ENCODE assay signal across 16 cellular contexts in genomic region chr15:66879511-66879910, GRCh38.
DNase-seq lines count a peak whose midpoint lies in the region; ATAC-seq, FAIRE-seq and TF ChIP-seq lines count a peak whose summit lies in the region.
"Had no signal": no experiment of that assay in that cellular context is flagged by ENCODE, and none has a peak within 500 bp of the region (broad histone marks: within the 10 kb centered on the region; RNA-seq: fewer than 3 reads in every experiment).

No MANE protein-coding gene starts in this region.

- H3K4me1 ChIP-seq in A549 (peaks cover 40% of the 10 kb centered on the region), H1 (replicated peaks in 1 of 4; ENCODE audit: control insufficient read depth in 3 of 4, insufficient read depth in 4 of 4, low read length in 3 of 4) (peaks cover 0 to 9% (median 5%) of the 10 kb centered on the region in 4 experiments; a peak in 5 of 7 replicates)
- H3K4me1 ChIP-seq: BE2C had no signal

- H2BK120ac ChIP-seq in H1 (replicated peaks; ENCODE audit: low read depth, low read length) = no peak overlapping the region

- no peak overlapping the region for H2BK12ac ChIP-seq in H1 (ENCODE audit: low read depth, low read length)

- H2BK20ac ChIP-seq in H1 (ENCODE audit: low read length) = no peak overlapping the region

- DNase-seq in A549 (ENCODE audit: low read depth in 1 of 2, low spot score in 1 of 2) (no peak), GM10248 (ENCODE audit: extremely low spot score) (peak; percentile 3), H1 (ENCODE audit: low read depth in 1 of 2, low spot score in 2 of 2) (peak in 1 of 2 experiments; percentile 35), CD1c-positive myeloid dendritic cell (ENCODE audit: extremely low spot score) (no peak)
- DNase-seq in stimulated activated CD8-positive, alpha-beta memory T cell treated with anti-CD3 and anti-CD28 coated beads, Interleukin-4, amount 100 ng/mL, for 48 hours = peak; percentile 9
- DNase-seq in activated CD4-positive, alpha-beta T cell treated with anti-CD3 and anti-CD28 coated beads, Interleukin-2, amount 50 U/mL, for 48 hours = no peak
- DNase-seq: BE2C, DND-41, H9, NCI-H146, NCI-H2081 treated with DMSO at 0.1 percent for 48 hours, NCI-H2227 treated with DMSO at 0.1 percent for 48 hours, NCI-H524 treated with DMSO at 0.1 percent for 48 hours had no signal

- H3K18ac ChIP-seq in H1 (ENCODE audit: extremely low read depth, low read length) = no peak overlapping the region

- no peak overlapping the region for H3K14ac ChIP-seq in H1 (ENCODE audit: insufficient read length)

- 90% methylated on average over 6 of the region's 6 CpGs for WGBS in A549 (ENCODE audit: missing lambda C conversion rate)
- WGBS in H1 (ENCODE audit: extremely low coverage in 1 of 2, insufficient coverage in 1 of 2, insufficient read length in 1 of 2, insufficient replicate concordance in 2 of 2, low coverage in 1 of 2, low lambda C conversion rate in 2 of 2, missing lambda C conversion rate in 1 of 2), 2 experiments = 92% methylated on average over 5 of the region's 6 CpGs; no CpG with 5 or more reads in 1 of the 2 experiments

- no peak for TF ChIP-seq RAD21 in A549 (conservative IDR thresholded peaks at IDR 0.05 in 1 of 2, IDR thresholded peaks at IDR 0.05 in 1 of 2)
- TF ChIP-seq RAD21 in H1 (IDR thresholded peaks at IDR 0.05 in 1 of 2, conservative IDR thresholded peaks at IDR 0.05 in 1 of 2; ENCODE audit: low read depth in 2 of 2, low read length in 2 of 2) = no peak

- CTCF ChIA-PET in A549 (lab: Yijun Ruan, JAX) = interaction anchor here (1.1 to 5.1 kb wide), 5 partner anchors 7 to 106 kb away, joined by 3 to 34 read pairs (median 6); no protein-coding TSS in a partner anchor
- CTCF ChIA-PET in GM10248 (lab: Yijun Ruan, JAX) = interaction anchor here (1.9 kb wide), 1 partner anchor 28 kb away, joined by 6 read pairs; no protein-coding TSS in a partner anchor
- CTCF ChIA-PET in H1 (lab: Charles Lee; ENCODE audit: partially characterized antibody) = interaction anchor here (0.8 to 3.5 kb wide), 2 partner anchors 16 to 24 kb away, joined by 3 to 27 read pairs; no protein-coding TSS in a partner anchor

- no peak for TF ChIP-seq CTCF in A549 (IDR thresholded peaks at IDR 0.05)
- no peak for TF ChIP-seq CTCF in GM10248 (IDR thresholded peaks at IDR 0.05; ENCODE audit: control extremely low read depth, extremely low read depth, low read depth, missing control alignments)
- no peak for TF ChIP-seq CTCF in H1 (IDR thresholded peaks at IDR 0.05; ENCODE audit: control extremely low read depth in 1 of 3, insufficient read depth in 1 of 3, low read depth in 1 of 3, low read length in 3 of 3)

- POLR2A ChIA-PET in A549 (lab: Yijun Ruan, JAX) = no interaction called here
- POLR2A ChIA-PET in GM10248 (lab: Yijun Ruan, JAX) = no interaction called here
- POLR2A ChIA-PET in H1 (lab: Charles Lee; ENCODE audit: partially characterized antibody) = interaction anchor here (1.1 kb wide), 1 partner anchor 24 kb away, joined by 3 read pairs; no protein-coding TSS in a partner anchor

- no peak overlapping the region; the same call in 1 of the 2 replicates for H4K8ac ChIP-seq in H1 (ENCODE audit: extremely low read depth, insufficient read depth, low read length)

- TF ChIP-seq EP300 in A549 (IDR thresholded peaks at IDR 0.05) (no peak), H1 (IDR thresholded peaks at IDR 0.05; ENCODE audit: borderline replicate concordance in 1 of 2, low read depth in 2 of 2, low read length in 2 of 2) (no peak)

- H3K56ac ChIP-seq in H1 (replicated peaks; ENCODE audit: insufficient read length, low read depth, low read length) = no peak overlapping the region

- no peak overlapping the region for H3K4ac ChIP-seq in H1 (replicated peaks; ENCODE audit: insufficient read length, low read depth, low read length)

- H4K91ac ChIP-seq in H1 (replicated peaks; ENCODE audit: insufficient read length, low read length) = no peak overlapping the region

- H3K27ac ChIP-seq in A549 = peak overlapping the region in 1 of 2 experiments; percentile 89; a peak in 4 of 6 replicates
- H3K27ac ChIP-seq in H1 (ENCODE audit: low read depth, low read length) = no peak overlapping the region

- no peak overlapping the region for H2BK15ac ChIP-seq in H1 (ENCODE audit: low read length)

- TF ChIP-seq POLR2A in A549 (IDR thresholded peaks at IDR 0.05; ENCODE audit: low read length) = no peak
- no peak for TF ChIP-seq POLR2A in H1 (IDR thresholded peaks at IDR 0.05; ENCODE audit: control extremely low read depth in 1 of 2, low read depth in 2 of 2, low read length in 2 of 2)

- H3K9me3 ChIP-seq in A549 = no peaks in the 10 kb centered on the region
- no peaks in the 10 kb centered on the region for H3K9me3 ChIP-seq in H1 (ENCODE audit: insufficient read depth in 2 of 2, low read depth in 1 of 2, low read length in 1 of 2)
- H3K9me3 ChIP-seq: BE2C had no signal

- H2AK5ac ChIP-seq in H1 (ENCODE audit: low read depth, low read length) = no peak overlapping the region

- no peak overlapping the region for H2AFZ ChIP-seq in H1 (ENCODE audit: low read length)

- H3K4me3 ChIP-seq in A549 = no peak overlapping the region
- no peak overlapping the region for H3K4me3 ChIP-seq in H1 (ENCODE audit: extremely low read depth in 1 of 4, insufficient read depth in 2 of 4, low read depth in 3 of 4, low read length in 4 of 4)

- no peak for ATAC-seq in A549
- ATAC-seq in HG02973 (IDR thresholded peaks at IDR 0.05; ENCODE audit: unreplicated experiment) = no peak
- ATAC-seq: CD8-positive, alpha-beta T cell had no signal

- H3K4me2 ChIP-seq in A549 (no peak overlapping the region), H1 (ENCODE audit: insufficient read depth in 1 of 2, low read depth in 2 of 2, low read length in 2 of 2) (no peak overlapping the region)

- H3K79me2 ChIP-seq in H1 (ENCODE audit: control insufficient read depth in 1 of 2, insufficient read depth in 2 of 2, low read length in 2 of 2) = no peaks in the 10 kb centered on the region

- H3K27me3 ChIP-seq in H1 (replicated peaks in 1 of 4; ENCODE audit: control insufficient read depth in 3 of 4, extremely low read depth in 1 of 4, insufficient read depth in 3 of 4, low read length in 3 of 4) = no peaks in the 10 kb centered on the region
- H3K27me3 ChIP-seq: BE2C had no signal

- no peaks in the 10 kb centered on the region for H3K79me1 ChIP-seq in H1 (ENCODE audit: low read depth, low read length)

- no peaks in the 10 kb centered on the region for H3K23me2 ChIP-seq in H1 (ENCODE audit: low read depth, low read length)

- no peak overlapping the region for H2BK5ac ChIP-seq in H1 (ENCODE audit: low read depth, low read length)

- H3K36me3 ChIP-seq in H1 (ENCODE audit: control insufficient read depth in 2 of 4, insufficient read depth in 4 of 4, low read length in 3 of 4) = no peaks in the 10 kb centered on the region
- H3K36me3 ChIP-seq: BE2C had no signal

- H4K5ac ChIP-seq in H1 (ENCODE audit: insufficient read length, low read depth, low read length) = no peak overlapping the region

- no peak overlapping the region for H3K23ac ChIP-seq in H1 (ENCODE audit: insufficient read length)

- H3K9ac ChIP-seq in H1 (replicated peaks in 1 of 4; ENCODE audit: extremely low read depth in 1 of 4, low read depth in 3 of 4, low read length in 3 of 4) = no peak overlapping the region

- peaks cover 0 to 2% of the 10 kb centered on the region in 2 experiments for H4K20me1 ChIP-seq in H1 (replicated peaks in 1 of 2; ENCODE audit: control insufficient read depth in 1 of 2, insufficient read depth in 2 of 2, low read length in 2 of 2)

- no peak for FAIRE-seq in A549 (lab: Jason Lieb, UNC)
- FAIRE-seq in H1 (lab: Jason Lieb, UNC) = no peak
- FAIRE-seq: D721Med had no signal

TF ChIP-seq in A549, 52 proteins besides CTCF, POLR2A, EP300 and RAD21:
- TF ChIP-seq HOXB5 (CRISPR knock-in tag; IDR thresholded peaks at IDR 0.05) (no peak), ZNF302 (CRISPR knock-in tag; IDR thresholded peaks at IDR 0.05) (no peak), KDM1A (IDR thresholded peaks at IDR 0.05; ENCODE audit: low read depth) (peak; percentile 44; the same call in 1 of the 2 replicates), ZFP36 (IDR thresholded peaks at IDR 0.05; ENCODE audit: borderline replicate concordance, partially characterized antibody) (peak; percentile 44), HDAC2 (IDR thresholded peaks at IDR 0.05) (no peak), ZSCAN20 (CRISPR knock-in tag; IDR thresholded peaks at IDR 0.05) (no peak)

TF ChIP-seq in H1, 55 proteins besides CTCF, POLR2A, EP300 and RAD21:
- TF ChIP-seq POU5F1 (IDR thresholded peaks at IDR 0.05; ENCODE audit: low read depth, low read length) (no peak), PHF8 (conservative IDR thresholded peaks at IDR 0.05; ENCODE audit: low read depth, low read length) (no peak), NANOG (IDR thresholded peaks at IDR 0.05; ENCODE audit: insufficient read depth, low read depth, low read length, poor library complexity, severe bottlenecking) (no peak), RBBP5 (IDR thresholded peaks at IDR 0.05; ENCODE audit: borderline replicate concordance, low read depth, low read length) (no peak), CBX8 (IDR thresholded peaks at IDR 0.05; ENCODE audit: borderline replicate concordance, low read depth, low read length) (no peak), KDM1A (IDR thresholded peaks at IDR 0.05; ENCODE audit: borderline replicate concordance, low read length) (peak; percentile 63; the same call in 1 of the 2 replicates)

Comparison
In these comparisons a context has a peak if more than half of its experiments do, and no peak if none do; other contexts are left out.
1. DNase-seq: peak in GM10248 (single experiment) and stimulated activated CD8-positive, alpha-beta memory T cell treated with anti-CD3 and anti-CD28 coated beads, Interleukin-4, amount 100 ng/mL, for 48 hours (single experiment); none in A549 (0 of 2), CD1c-positive myeloid dendritic cell (single experiment) and activated CD4-positive, alpha-beta T cell treated with anti-CD3 and anti-CD28 coated beads, Interleukin-2, amount 50 U/mL, for 48 hours (0 of 2).
2. Of the 18 proteins assayed by ChIP-seq in both H1 and A549: peak only in H1: none; only in A549: none; in both: KDM1A; in neither: 17.